In genomic region chr17:2707721-2708584, GRCh38 we compare ENCODE assay signal across 9 cellular contexts. TPM values are rescaled to one million over a fixed set of nuclear protein-coding genes. Genes with fewer than 3 reads are reported as not detected.
DNase-seq lines count a peak whose midpoint lies in the region; ATAC-seq, FAIRE-seq and TF ChIP-seq lines count a peak whose summit lies in the region.
"Had no signal": no experiment of that assay in that cellular context is flagged by ENCODE, and none has a peak within 500 bp of the region (broad histone marks: within the 10 kb centered on the region; RNA-seq: fewer than 3 reads in every experiment).

No MANE protein-coding gene starts in this region.

- H3K4me3 ChIP-seq in GM12864 (ENCODE audit: low read depth, low read length) (no peak overlapping the region; the same call in 1 of the 2 replicates), SU-DHL-6 (ENCODE audit: insufficient read depth, low read length, poor library complexity, severe bottlenecking) (no peak overlapping the region), fibroblast of mammary gland (ENCODE audit: control insufficient read depth, low read depth, low read length) (no peak overlapping the region), pancreas (peak overlapping the region in 2 of 4 donors; percentile 10 to 84)

- ATAC-seq in pancreas: peak; percentile 5 to 15 (median 8)
- no peak for ATAC-seq in HG03280 (IDR thresholded peaks at IDR 0.05; ENCODE audit: unreplicated experiment)
- no peak for ATAC-seq in GM18909 (IDR thresholded peaks at IDR 0.05; ENCODE audit: poor library complexity, unreplicated experiment)

- peaks cover 17 to 34% (median 23%) of the 10 kb centered on the region in 3 donors for H3K4me1 ChIP-seq in pancreas

- WGBS in pancreas, 2 donors: 16 to 17% methylated on average over 11 to 13 of the region's 13 CpGs

- peak; percentile 51 for TF ChIP-seq CTCF in GM12864 (IDR thresholded peaks at IDR 0.05; ENCODE audit: low read depth, low read length, missing control alignments)
- peak; percentile 31 for TF ChIP-seq CTCF in SU-DHL-6 (IDR thresholded peaks at IDR 0.05; ENCODE audit: insufficient read depth, low read length, poor library complexity, severe bottlenecking)
- peak; percentile 35 for TF ChIP-seq CTCF in fibroblast of mammary gland (conservative IDR thresholded peaks at IDR 0.05; ENCODE audit: control insufficient read depth, insufficient read depth, low read depth, low read length)
- peak in 3 of 4 donors; percentile 17 to 40 (median 24) for TF ChIP-seq CTCF in pancreas (IDR thresholded peaks at IDR 0.05)

- no peak for FAIRE-seq in pancreas (lab: Jason Lieb, UNC)

- no peak for DNase-seq in GM12864 (ENCODE audit: low read depth)
- DNase-seq in fibroblast of mammary gland (ENCODE audit: low read depth): no peak
- DNase-seq in pancreas: peak in 5 of 6 donors; percentile 59 to 90 (median 76)
- no peak for DNase-seq in mesenteric fat pad (ENCODE audit: low spot score)
- no peak for DNase-seq in NCI-H2081 treated with DMSO at 0.1 percent for 48 hours (lab: John Stamatoyannopoulos, UW)

- H3K36me3 ChIP-seq in SU-DHL-6 (ENCODE audit: low read length) (no peaks in the 10 kb centered on the region), pancreas (peaks cover 0 to 14% (median 4%) of the 10 kb centered on the region in 3 donors)
- H3K36me3 ChIP-seq: neutrophil had no signal

- H3K79me2 ChIP-seq in SU-DHL-6 (ENCODE audit: insufficient read depth, low read length): peaks cover 74% of the 10 kb centered on the region

- no peaks in the 10 kb centered on the region for H3K9me3 ChIP-seq in SU-DHL-6 (ENCODE audit: insufficient read depth, low read length)
- no peaks in the 10 kb centered on the region for H3K9me3 ChIP-seq in pancreas
- H3K9me3 ChIP-seq: neutrophil had no signal

- no peaks in the 10 kb centered on the region for H3F3A ChIP-seq in SU-DHL-6 (ENCODE audit: insufficient read depth)

- no peak overlapping the region for H3K27ac ChIP-seq in SU-DHL-6 (ENCODE audit: low read depth, low read length)
- peak overlapping the region; percentile 35 to 87 (median 80) for H3K27ac ChIP-seq in pancreas
- H3K27ac ChIP-seq: neutrophil had no signal

- H3K27me3 ChIP-seq in SU-DHL-6 (ENCODE audit: low read length) (no peaks in the 10 kb centered on the region), pancreas (no peaks in the 10 kb centered on the region)
- H3K27me3 ChIP-seq: neutrophil had no signal

- no peak overlapping the region for H2AFZ ChIP-seq in SU-DHL-6 (ENCODE audit: low read depth, low read length, severe bottlenecking)

- no peaks in the 10 kb centered on the region for H3K9me2 ChIP-seq in SU-DHL-6 (replicated peaks; ENCODE audit: insufficient read depth, low read length)

- peak overlapping the region; percentile 77 for H3K4me2 ChIP-seq in SU-DHL-6 (ENCODE audit: low read depth, low read length, poor library complexity, severe bottlenecking)

- H4K20me1 ChIP-seq in SU-DHL-6 (ENCODE audit: low read depth, low read length): no peaks in the 10 kb centered on the region; the same call in 1 of the 2 replicates

- intact Hi-C loops in pancreas (cut with DNase I): no loop called here

- 0 out of 2 replicates have a peak overlapping the region, but pooled peaks have one; percentile 15 for H3K9ac ChIP-seq in SU-DHL-6 (ENCODE audit: low read length)

RNA-seq across cellular contexts. Expression of gene CLUH, which starts 3.6 kb away (rescaled TPM):
- 10 to 100 TPM; 47.7 to 85.5 (median 62.3) TPM for total RNA-seq in pancreas
- 100 to 1,000 TPM in 1 of 2 donors, 10 to 100 TPM in 1; 66.8 to 201 TPM for polyA plus RNA-seq in pancreas
- 149 TPM for total RNA-seq in mesenteric fat pad

RNA-seq across cellular contexts. Expression of gene CCDC92B, which starts 41.5 kb away (rescaled TPM):
- total RNA-seq in pancreas: under 1 TPM; 0.19 to 0.76 (median 0.54) TPM
- polyA plus RNA-seq in pancreas: 1 to 10 TPM; 1.6 to 4.6 TPM
- total RNA-seq in mesenteric fat pad: 0.16 TPM

Comparison
In these comparisons a context has a peak if more than half of its experiments do, and no peak if none do; other contexts are left out.
1. DNase-seq: peak in pancreas (5 of 6); none in GM12864 (single experiment), fibroblast of mammary gland (single experiment), mesenteric fat pad (single experiment) and NCI-H2081 treated with DMSO at 0.1 percent for 48 hours (single experiment).
2. ATAC-seq: peak in pancreas (4 of 4); none in HG03280 (single experiment) and GM18909 (single experiment).
3. Peak in every context shown above with its lines, with median percentiles within 50 percentile points of each other: CTCF ChIP-seq.